ENCODE assay signal across 2 cellular contexts in the genomic region with DNA sequence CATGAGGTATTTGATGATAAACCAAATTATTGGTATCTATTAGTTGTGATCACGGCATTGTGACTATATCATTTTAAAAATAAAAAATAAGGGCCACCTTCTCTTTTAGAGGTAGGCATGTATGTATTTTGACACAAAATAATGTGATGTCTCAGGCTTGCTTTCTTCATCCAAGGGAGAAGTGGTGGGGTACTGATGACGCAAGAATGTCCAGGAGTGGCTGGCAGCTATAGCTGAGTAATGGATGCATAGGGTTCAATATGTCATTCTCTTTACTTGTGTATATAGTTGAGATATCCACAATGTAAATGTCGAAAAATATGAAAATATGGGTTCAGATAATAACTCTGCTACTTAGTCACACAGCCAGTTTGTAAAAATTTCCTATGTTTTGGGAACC.
A peak's percentile ranks its signal among the peaks of the same experiment; 100 is the strongest.
TF ChIP-seq lines count a peak whose summit lies in the region.

No MANE protein-coding gene starts in this region.

TF ChIP-seq in IMR-90, 13 proteins besides CTCF, POLR2A, EP300 and RAD21:
- TF ChIP-seq RFX5 (IDR thresholded peaks at IDR 0.05; ENCODE audit: low read depth, low read length) (no peak), CEBPB (IDR thresholded peaks at IDR 0.05; ENCODE audit: low read depth, low read length) (peak; percentile 63)

TF ChIP-seq in K562, 482 proteins besides CTCF, POLR2A, EP300 and RAD21:
- no peak for TF ChIP-seq ZNF3 (CRISPR knock-in tag; IDR thresholded peaks at IDR 0.05)
- TF ChIP-seq, protein P1, sequence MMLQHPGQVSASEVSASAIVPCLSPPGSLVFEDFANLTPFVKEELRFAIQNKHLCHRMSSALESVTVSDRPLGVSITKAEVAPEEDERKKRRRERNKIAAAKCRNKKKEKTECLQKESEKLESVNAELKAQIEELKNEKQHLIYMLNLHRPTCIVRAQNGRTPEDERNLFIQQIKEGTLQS (IDR thresholded peaks at IDR 0.05) = peak; percentile 24; the same call in 1 of the 2 replicates
- TF ChIP-seq, protein P1 (CRISPR knock-in tag; conservative IDR thresholded peaks at IDR 0.05) = no peak
